In genomic region chr19:2308114-2308556, GRCh38 we compare ENCODE assay signal across 11 cellular contexts. TPM values are rescaled to one million over a fixed set of nuclear protein-coding genes. Genes with fewer than 3 reads are reported as not detected.
DNase-seq lines count a peak whose midpoint lies in the region; ATAC-seq and TF ChIP-seq lines count a peak whose summit lies in the region.
"Had no signal": no experiment of that assay in that cellular context is flagged by ENCODE, and none has a peak within 500 bp of the region (broad histone marks: within the 10 kb centered on the region; RNA-seq: fewer than 3 reads in every experiment).

A gene with protein sequence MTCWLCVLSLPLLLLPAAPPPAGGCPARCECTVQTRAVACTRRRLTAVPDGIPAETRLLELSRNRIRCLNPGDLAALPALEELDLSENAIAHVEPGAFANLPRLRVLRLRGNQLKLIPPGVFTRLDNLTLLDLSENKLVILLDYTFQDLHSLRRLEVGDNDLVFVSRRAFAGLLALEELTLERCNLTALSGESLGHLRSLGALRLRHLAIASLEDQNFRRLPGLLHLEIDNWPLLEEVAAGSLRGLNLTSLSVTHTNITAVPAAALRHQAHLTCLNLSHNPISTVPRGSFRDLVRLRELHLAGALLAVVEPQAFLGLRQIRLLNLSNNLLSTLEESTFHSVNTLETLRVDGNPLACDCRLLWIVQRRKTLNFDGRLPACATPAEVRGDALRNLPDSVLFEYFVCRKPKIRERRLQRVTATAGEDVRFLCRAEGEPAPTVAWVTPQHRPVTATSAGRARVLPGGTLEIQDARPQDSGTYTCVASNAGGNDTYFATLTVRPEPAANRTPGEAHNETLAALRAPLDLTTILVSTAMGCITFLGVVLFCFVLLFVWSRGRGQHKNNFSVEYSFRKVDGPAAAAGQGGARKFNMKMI (minus strand): TSS chr19:2308154. CDS start chr19:2291776, 16,378 bp downstream.

- H3K9me3 ChIP-seq in A673 (ENCODE audit: low read depth, low read length, poor library complexity, severe bottlenecking) (no peaks in the 10 kb centered on the region), Caco-2 (no peaks in the 10 kb centered on the region), MM.1S (replicated peaks; ENCODE audit: insufficient read depth, low read length) (no peaks in the 10 kb centered on the region)

- no peak for TF ChIP-seq POLR2A in GM18505 (IDR thresholded peaks at IDR 0.05; ENCODE audit: borderline replicate concordance, extremely low read depth, insufficient read depth, insufficient read length)

- BruUV-seq in A673 (replicated peaks; lab: Mats Ljungman, UMichigan) (no TSS peak), Caco-2 (replicated peaks; lab: Mats Ljungman, UMichigan) (no TSS peak)

- H3K27me3 Mint-ChIP-seq in Caco-2 (ENCODE audit: insufficient read depth, unreplicated experiment) = no peaks in the 10 kb centered on the region
- peaks cover 68% of the 10 kb centered on the region for H3K27me3 Mint-ChIP-seq in activated naive CD8-positive, alpha-beta T cell treated with anti-CD3 and anti-CD28 coated beads, Interleukin-2, amount 10 ng/mL, durations not matched to agents 7 days and 5 days

- H3K4me1 ChIP-seq in A673 (ENCODE audit: insufficient read depth, low read length, poor library complexity, severe bottlenecking) (no peaks in the 10 kb centered on the region), Caco-2 (0 out of 2 replicates have a peak, but pooled peaks cover 3% of the 10 kb centered on the region), MM.1S (ENCODE audit: low read length) (no peaks in the 10 kb centered on the region)

- POLR2A ChIA-PET in A673 (lab: Charles Lee; ENCODE audit: low non-redundant PET) (no interaction called here), Caco-2 (lab: Charles Lee) (no interaction called here)
- POLR2A ChIA-PET in activated naive CD8-positive, alpha-beta T cell treated with anti-CD3 and anti-CD28 coated beads, Interleukin-2, amount 10 ng/mL, durations not matched to agents 7 days and 5 days (lab: Charles Lee) = no interaction called here

- no peak within 1 kb of the TSS for H3K27ac ChIP-seq in A673 (ENCODE audit: low read depth, low read length, poor library complexity, severe bottlenecking)
- no peak within 1 kb of the TSS for H3K27ac ChIP-seq in MM.1S (ENCODE audit: low read length)

- peak within 1 kb of the TSS; percentile 27 for H3K27ac Mint-ChIP-seq in Caco-2 (ENCODE audit: unreplicated experiment)
- H3K27ac Mint-ChIP-seq in activated naive CD8-positive, alpha-beta T cell treated with anti-CD3 and anti-CD28 coated beads, Interleukin-2, amount 10 ng/mL, durations not matched to agents 7 days and 5 days = no peak within 1 kb of the TSS

- H3K9me2 ChIP-seq in MM.1S (replicated peaks; ENCODE audit: insufficient read depth, low read length) = no peaks in the 10 kb centered on the region

- H3K36me3 ChIP-seq in A673 (ENCODE audit: insufficient read depth, low read length, poor library complexity, severe bottlenecking) = no peaks in the 10 kb centered on the region
- no peaks in the 10 kb centered on the region for H3K36me3 ChIP-seq in Caco-2 (ENCODE audit: control insufficient read depth, insufficient read depth, low read length)
- H3K36me3 ChIP-seq in MM.1S (replicated peaks; ENCODE audit: insufficient read depth, low read length) = no peaks in the 10 kb centered on the region

- H3K4me3 Mint-ChIP-seq in Caco-2 (ENCODE audit: unreplicated experiment) = peak within 1 kb of the TSS; percentile 68
- H3K4me3 Mint-ChIP-seq in activated naive CD8-positive, alpha-beta T cell treated with anti-CD3 and anti-CD28 coated beads, Interleukin-2, amount 10 ng/mL, durations not matched to agents 7 days and 5 days = peak within 1 kb of the TSS; percentile 60

- H3K79me2 ChIP-seq in MM.1S (ENCODE audit: low read length) = no peaks in the 10 kb centered on the region

- no peak within 1 kb of the TSS for H2AFZ ChIP-seq in MM.1S (ENCODE audit: low read length)

- peaks cover 4% of the 10 kb centered on the region for H3K36me3 Mint-ChIP-seq in Caco-2 (ENCODE audit: insufficient read depth, unreplicated experiment)
- H3K36me3 Mint-ChIP-seq in activated naive CD8-positive, alpha-beta T cell treated with anti-CD3 and anti-CD28 coated beads, Interleukin-2, amount 10 ng/mL, durations not matched to agents 7 days and 5 days = no peaks in the 10 kb centered on the region

- H3K27me3 ChIP-seq in A673 (replicated peaks; ENCODE audit: insufficient read depth, low read depth, low read length, poor library complexity) = no peaks in the 10 kb centered on the region
- no peaks in the 10 kb centered on the region for H3K27me3 ChIP-seq in Caco-2 (replicated peaks; ENCODE audit: control insufficient read depth, insufficient read depth, low read length)
- peaks cover 89% of the 10 kb centered on the region for H3K27me3 ChIP-seq in MM.1S (replicated peaks; ENCODE audit: insufficient read depth, low read length)

- peaks cover 6% of the 10 kb centered on the region for H3K4me1 Mint-ChIP-seq in Caco-2 (ENCODE audit: low read depth, unreplicated experiment)
- H3K4me1 Mint-ChIP-seq in activated naive CD8-positive, alpha-beta T cell treated with anti-CD3 and anti-CD28 coated beads, Interleukin-2, amount 10 ng/mL, durations not matched to agents 7 days and 5 days = peaks cover 2% of the 10 kb centered on the region

- CTCF ChIA-PET in A673 (lab: Charles Lee) (interaction anchor here (0.7 kb wide), 1 partner anchor 20 kb away, joined by 3 read pairs; no protein-coding TSS in a partner anchor), Caco-2 (lab: Charles Lee) (interaction anchor here (0.6 kb wide), 1 partner anchor 44 kb away, joined by 7 read pairs; no protein-coding TSS in a partner anchor)

- TF ChIP-seq CTCF in A673 (conservative IDR thresholded peaks at IDR 0.05; ENCODE audit: low read depth, low read length) (no peak), Caco-2 (IDR thresholded peaks at IDR 0.05; ENCODE audit: insufficient read depth in 1 of 2, low read depth in 1 of 2, low read length in 1 of 2, severe bottlenecking in 1 of 2, unreplicated experiment in 1 of 2) (no peak), MM.1S (IDR thresholded peaks at IDR 0.05; ENCODE audit: low read length) (no peak)

- no peak within 1 kb of the TSS for H3K9ac ChIP-seq in MM.1S (ENCODE audit: low read length)

- no peak within 1 kb of the TSS; the same call in 1 of the 2 replicates for H3K4me2 ChIP-seq in MM.1S (ENCODE audit: low read depth, low read length)

- ATAC-seq in activated naive CD8-positive, alpha-beta T cell treated with anti-CD3 and anti-CD28 coated beads, Interleukin-2, amount 10 ng/mL, durations not matched to agents 7 days and 5 days (ENCODE audit: low read depth) = no peak
- ATAC-seq in left lobe of liver (peak; percentile 12), GM18505 (IDR thresholded peaks at IDR 0.05; ENCODE audit: unreplicated experiment) (no peak)

- H3F3A ChIP-seq in MM.1S (ENCODE audit: insufficient read depth, low read length) = no peaks in the 10 kb centered on the region

- no peaks in the 10 kb centered on the region for H4K20me1 ChIP-seq in MM.1S (ENCODE audit: insufficient read depth, low read length)

- intact Hi-C loops in A673 (cut with micrococcal nuclease; ENCODE audit: unreplicated experiment) (no loop called here), Caco-2 (cut with micrococcal nuclease; ENCODE audit: unreplicated experiment) (no loop called here)

- peak within 1 kb of the TSS; percentile 34 for H3K4me3 ChIP-seq in A673 (ENCODE audit: low read depth, low read length, poor library complexity, severe bottlenecking)
- H3K4me3 ChIP-seq in Caco-2 (ENCODE audit: low read depth, low read length) = peak within 1 kb of the TSS; percentile 70
- H3K4me3 ChIP-seq in MM.1S (ENCODE audit: low read length) = no peak within 1 kb of the TSS

- DNase-seq in A673 (ENCODE audit: low spot score) (no peak), Caco-2 (peak in 1 of 2 experiments; percentile 68), left lobe of liver (ENCODE audit: low spot score) (no peak), MM.1S (no peak), dermis blood vessel endothelial cell (no peak), NCI-H524 treated with DMSO at 0.1 percent for 48 hours (lab: John Stamatoyannopoulos, UW) (no peak)
- no peak for DNase-seq in activated naive CD8-positive, alpha-beta T cell treated with anti-CD3 and anti-CD28 coated beads, Interleukin-2, amount 10 ng/mL, durations not matched to agents 7 days and 5 days
- DNase-seq: kidney glomerular epithelial cell; stimulated activated CD4-positive, alpha-beta T cell treated with anti-CD3 and anti-CD28 coated beads, Interleukin-4, amount 100 ng/mL, for 24 hours; T1000 had no signal

- H3K9me3 Mint-ChIP-seq in Caco-2 (ENCODE audit: unreplicated experiment) = no peaks in the 10 kb centered on the region
- no peaks in the 10 kb centered on the region for H3K9me3 Mint-ChIP-seq in activated naive CD8-positive, alpha-beta T cell treated with anti-CD3 and anti-CD28 coated beads, Interleukin-2, amount 10 ng/mL, durations not matched to agents 7 days and 5 days

RNA-seq across cellular contexts. Expression of the gene that starts here (rescaled TPM):
- total RNA-seq in A673 (2021) = not detected in 2 replicates
- 1.3 and 1.4 TPM in 2 replicates for total RNA-seq in Caco-2 (2022)
- total RNA-seq in activated naive CD8-positive, alpha-beta T cell treated with anti-CD3 and anti-CD28 coated beads, Interleukin-2, amount 10 ng/mL, durations not matched to agents 7 days and 5 days = under 1 TPM; 0.69 to 0.82 TPM
- not detected for total RNA-seq in left lobe of liver
- not detected in 2 replicates for total RNA-seq in dermis blood vessel endothelial cell

Comparison
In these comparisons a context has a peak if more than half of its experiments do, and no peak if none do; other contexts are left out.
1. Peak in ATAC-seq in left lobe of liver; RNA of the gene not detected or under 1 TPM.